ENCODE assay signal across 1 cellular context in genomic region chr19:15297416-15298224, GRCh38.
TF ChIP-seq lines count a peak whose summit lies in the region.

No MANE protein-coding gene starts in this region.

TF ChIP-seq in HEK293, 187 proteins besides CTCF, POLR2A, EP300 and RAD21 (continued from another document):
- TF ChIP-seq ZNF549 (tag by site-specific recombination; IDR thresholded peaks at IDR 0.05): no peak
- TF ChIP-seq ZNF140 (tag by site-specific recombination; IDR thresholded peaks at IDR 0.05): no peak
- no peak for TF ChIP-seq ZNF596 (tag by site-specific recombination; IDR thresholded peaks at IDR 0.05)
- peak; percentile 26; the same call in 1 of the 2 replicates for TF ChIP-seq ZNF561 (tag by site-specific recombination; IDR thresholded peaks at IDR 0.05; ENCODE audit: borderline replicate concordance)
- TF ChIP-seq ZNF274 (IDR thresholded peaks at IDR 0.05; ENCODE audit: low read length): no peak
- no peak for TF ChIP-seq ZNF274 (tag by site-specific recombination; IDR thresholded peaks at IDR 0.05; ENCODE audit: borderline replicate concordance)
- no peak for TF ChIP-seq ZNF426 (tag by site-specific recombination; IDR thresholded peaks at IDR 0.05)
- TF ChIP-seq ZNF121 (tag by site-specific recombination; IDR thresholded peaks at IDR 0.05): no peak
- TF ChIP-seq ZNF302 (tag by site-specific recombination; IDR thresholded peaks at IDR 0.05; ENCODE audit: low read depth): no peak
- TF ChIP-seq BCL6B (tag by site-specific recombination; IDR thresholded peaks at IDR 0.05): no peak
